In the genomic region with DNA sequence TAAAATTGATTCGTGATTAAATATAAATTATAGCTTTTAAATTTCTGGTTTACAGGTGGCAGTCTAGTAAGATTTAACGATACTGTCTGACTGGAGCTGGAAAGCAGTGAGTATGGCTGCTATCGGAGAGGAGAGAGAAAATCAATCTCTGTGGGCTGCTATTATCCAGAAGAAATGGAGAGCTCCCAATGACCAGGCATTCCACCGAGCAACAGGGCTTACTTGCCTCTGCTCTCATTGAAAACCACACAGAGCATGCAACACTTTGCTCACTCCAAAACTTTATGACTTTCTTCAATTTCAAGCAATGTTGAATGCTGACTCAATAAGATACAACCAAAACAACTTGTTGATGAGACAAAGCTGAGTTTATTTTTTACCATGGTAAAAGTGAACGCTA, we compare ENCODE assay signal across 14 cellular contexts.
"Had no signal": no experiment of that assay in that cellular context is flagged by ENCODE, and none has a peak within 500 bp of the region (broad histone marks: within the 10 kb centered on the region; RNA-seq: fewer than 3 reads in every experiment).

No MANE protein-coding gene starts in this region.

- H3K27ac Mint-ChIP-seq: activated naive CD4-positive, alpha-beta T cell treated with anti-CD3 and anti-CD28 coated beads for 36 hours; activated naive CD8-positive, alpha-beta T cell treated with anti-CD3 and anti-CD28 coated beads, Interleukin-2, amount 50 U/mL, for 24 hours; activated T-helper 17 cell treated with anti-CD3 and anti-CD28 coated beads, Interleukin-2, amount 50 U/mL, for 72 hours; immature natural killer cell had no signal

- DNase-seq: activated CD4-positive, alpha-beta T cell treated with anti-CD3 and anti-CD28 coated beads, Interleukin-2, amount 50 U/mL, for 48 hours; activated naive CD4-positive, alpha-beta T cell treated with anti-CD3 and anti-CD28 coated beads for 36 hours; activated naive CD8-positive, alpha-beta T cell treated with anti-CD3 and anti-CD28 coated beads, Interleukin-2, amount 50 U/mL, for 24 hours; erythroblast; immature natural killer cell; lower lobe of right lung; pancreas; stimulated activated CD4-positive, alpha-beta T cell treated with anti-CD3 and anti-CD28 coated beads, Interleukin-2, amount 100 ng/mL, for 24 hours; T-helper 1 cell; T1000; upper lobe of right lung had no signal

- H3K9me3 ChIP-seq: lower lobe of right lung, pancreas, thoracic aorta, upper lobe of right lung had no signal

- H3K4me1 Mint-ChIP-seq: activated naive CD8-positive, alpha-beta T cell treated with anti-CD3 and anti-CD28 coated beads, Interleukin-2, amount 50 U/mL, for 24 hours; activated T-helper 17 cell treated with anti-CD3 and anti-CD28 coated beads, Interleukin-2, amount 50 U/mL, for 72 hours; immature natural killer cell had no signal

- H3K4me3 ChIP-seq: lower lobe of right lung, pancreas, thoracic aorta, upper lobe of right lung had no signal

- H3K4me1 ChIP-seq: lower lobe of right lung, pancreas, upper lobe of right lung had no signal

- H3K27ac ChIP-seq: lower lobe of right lung, pancreas, thoracic aorta, upper lobe of right lung had no signal

- H3K36me3 ChIP-seq: lower lobe of right lung, pancreas, thoracic aorta, upper lobe of right lung had no signal

- H3K4me3 Mint-ChIP-seq: activated naive CD4-positive, alpha-beta T cell treated with anti-CD3 and anti-CD28 coated beads for 36 hours; activated naive CD8-positive, alpha-beta T cell treated with anti-CD3 and anti-CD28 coated beads, Interleukin-2, amount 50 U/mL, for 24 hours; activated T-helper 17 cell treated with anti-CD3 and anti-CD28 coated beads, Interleukin-2, amount 50 U/mL, for 72 hours; immature natural killer cell; neural crest cell had no signal

- H3K27me3 ChIP-seq: pancreas, upper lobe of right lung had no signal

- H3K27me3 Mint-ChIP-seq: activated naive CD8-positive, alpha-beta T cell treated with anti-CD3 and anti-CD28 coated beads, Interleukin-2, amount 50 U/mL, for 24 hours; activated T-helper 17 cell treated with anti-CD3 and anti-CD28 coated beads, Interleukin-2, amount 50 U/mL, for 72 hours had no signal

- ATAC-seq: activated naive CD8-positive, alpha-beta T cell treated with anti-CD3 and anti-CD28 coated beads, Interleukin-2, amount 50 U/mL, for 24 hours; activated T-helper 17 cell treated with anti-CD3 and anti-CD28 coated beads, Interleukin-2, amount 50 U/mL, for 72 hours; lower lobe of right lung; pancreas; upper lobe of right lung had no signal
